In the genomic region with DNA sequence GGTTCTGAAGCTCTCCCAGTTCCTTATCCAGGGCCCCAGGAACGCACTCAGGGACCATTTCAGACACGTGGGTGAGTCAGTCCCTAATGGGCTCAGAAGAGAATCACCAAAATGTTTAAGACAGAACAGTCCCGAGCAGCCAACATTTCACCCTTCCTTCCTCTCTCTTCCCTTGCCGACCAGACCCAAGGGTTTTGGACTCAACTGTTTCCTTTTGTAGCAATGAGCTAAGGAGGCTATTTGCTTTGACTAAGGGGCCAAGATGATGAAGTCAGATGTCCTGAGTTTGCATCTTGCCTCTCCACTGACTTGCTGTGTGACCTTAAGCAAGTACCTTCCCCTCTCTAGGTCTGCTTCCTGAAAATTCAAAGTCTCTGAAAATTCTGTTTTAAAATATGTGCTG, we compare ENCODE assay signal across 1 cellular context.
A peak's percentile ranks its signal among the peaks of the same experiment; 100 is the strongest.
TF ChIP-seq lines count a peak whose summit lies in the region.

No MANE protein-coding gene starts in this region.

TF ChIP-seq in IMR-90, 13 proteins besides CTCF, POLR2A, EP300 and RAD21:
- TF ChIP-seq BHLHE40 (IDR thresholded peaks at IDR 0.05; ENCODE audit: low read depth, low read length): peak; percentile 49; the same call in 1 of the 2 replicates
- peak; percentile 4; the same call in 1 of the 2 replicates for TF ChIP-seq MAFK (IDR thresholded peaks at IDR 0.05; ENCODE audit: low read depth, low read length)
- TF ChIP-seq, protein P1, sequence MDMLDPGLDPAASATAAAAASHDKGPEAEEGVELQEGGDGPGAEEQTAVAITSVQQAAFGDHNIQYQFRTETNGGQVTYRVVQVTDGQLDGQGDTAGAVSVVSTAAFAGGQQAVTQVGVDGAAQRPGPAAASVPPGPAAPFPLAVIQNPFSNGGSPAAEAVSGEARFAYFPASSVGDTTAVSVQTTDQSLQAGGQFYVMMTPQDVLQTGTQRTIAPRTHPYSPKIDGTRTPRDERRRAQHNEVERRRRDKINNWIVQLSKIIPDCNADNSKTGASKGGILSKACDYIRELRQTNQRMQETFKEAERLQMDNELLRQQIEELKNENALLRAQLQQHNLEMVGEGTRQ (IDR thresholded peaks at IDR 0.05; ENCODE audit: low read depth, low read length): peak; percentile 36; the same call in 1 of the 2 replicates
- TF ChIP-seq CHD1 (IDR thresholded peaks at IDR 0.05; ENCODE audit: low read depth, low read length): no peak
